ENCODE assay signal across 11 cellular contexts in the genomic region with DNA sequence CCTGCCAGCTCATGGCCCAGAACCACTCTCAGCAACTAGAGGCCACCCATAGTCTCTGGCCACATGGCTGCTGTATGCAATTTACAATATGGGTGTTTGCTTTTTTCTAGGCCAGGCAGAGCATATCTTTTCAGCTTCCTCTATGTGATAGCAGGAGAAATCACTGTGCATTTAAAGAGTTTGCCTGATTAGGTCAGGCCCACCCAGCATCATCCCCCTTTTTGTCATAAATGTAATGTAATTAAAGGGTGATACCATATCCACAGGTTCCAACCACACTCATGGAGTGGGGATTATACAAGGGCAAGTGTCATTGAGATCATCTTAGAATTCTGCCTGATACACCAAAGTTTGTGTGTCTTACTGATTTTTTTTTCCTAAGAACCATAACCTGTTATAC.
"Had no signal": no experiment of that assay in that cellular context is flagged by ENCODE, and none has a peak within 500 bp of the region (broad histone marks: within the 10 kb centered on the region; RNA-seq: fewer than 3 reads in every experiment).

No MANE protein-coding gene starts in this region.

- H3K4me3 ChIP-seq: GM23248, GM23338, HAP-1 had no signal

- H2AFZ ChIP-seq: GM23248, GM23338 had no signal

- FAIRE-seq: H1, H54 had no signal

- H3K27ac Mint-ChIP-seq: GM23338, H9, HFFc6 had no signal

- H3K4me1 Mint-ChIP-seq: GM23338, H9 had no signal

- DNase-seq: GM23248, GOT3, H7, H9, HCEC 1CT, HFFc6 had no signal

- H3K27ac ChIP-seq: GM23248 had no signal

- H3K9me3 ChIP-seq: HAP-1 had no signal

- H3K36me3 ChIP-seq: HAP-1 had no signal

- H3K9me3 Mint-ChIP-seq: HFFc6 had no signal

- H3K4me3 Mint-ChIP-seq: GM23338, H9, HFFc6 had no signal

- ATAC-seq: GM23338, HCT116 had no signal

- H3K9ac ChIP-seq: GM23248 had no signal

- H3K4me2 ChIP-seq: GM23338 had no signal
